In genomic region chr17:2238432-2239169, GRCh38 we compare ENCODE assay signal across 10 cellular contexts.
DNase-seq lines count a peak whose midpoint lies in the region; ATAC-seq lines count a peak whose summit lies in the region.
"Had no signal": no experiment of that assay in that cellular context is flagged by ENCODE, and none has a peak within 500 bp of the region (broad histone marks: within the 10 kb centered on the region; RNA-seq: fewer than 3 reads in every experiment).

No MANE protein-coding gene starts in this region.

- peaks cover 12% of the 10 kb centered on the region for H3K4me1 Mint-ChIP-seq in activated T-helper 17 cell treated with anti-CD3 and anti-CD28 coated beads, Interleukin-2, amount 50 U/mL, for 72 hours
- H3K4me1 Mint-ChIP-seq in T-cell = peaks cover 9 to 18% (median 13%) of the 10 kb centered on the region in 3 donors

- no peak overlapping the region for H3K4me3 Mint-ChIP-seq in activated T-helper 17 cell treated with anti-CD3 and anti-CD28 coated beads, Interleukin-2, amount 50 U/mL, for 72 hours
- no peak overlapping the region for H3K4me3 Mint-ChIP-seq in T-cell
- H3K4me3 Mint-ChIP-seq: dendritic cell treated with granulocyte-macrophage colony-stimulating factor and Interleukin-4, amounts not matched to agents 40 ng/mL and 50 ng/mL, for 4 days had no signal

- H3K9me3 Mint-ChIP-seq in activated T-helper 17 cell treated with anti-CD3 and anti-CD28 coated beads, Interleukin-2, amount 50 U/mL, for 72 hours = no peaks in the 10 kb centered on the region
- H3K9me3 Mint-ChIP-seq in T-cell = no peaks in the 10 kb centered on the region
- H3K9me3 Mint-ChIP-seq: dendritic cell treated with granulocyte-macrophage colony-stimulating factor and Interleukin-4, amounts not matched to agents 40 ng/mL and 50 ng/mL, for 4 days had no signal

- POLR2A ChIA-PET in T-cell (lab: Charles Lee) = no interaction called here

- H3K27ac Mint-ChIP-seq in activated T-helper 17 cell treated with anti-CD3 and anti-CD28 coated beads, Interleukin-2, amount 50 U/mL, for 72 hours = no peak overlapping the region
- H3K27ac Mint-ChIP-seq in T-cell = no peak overlapping the region
- H3K27ac Mint-ChIP-seq: dendritic cell treated with granulocyte-macrophage colony-stimulating factor and Interleukin-4, amounts not matched to agents 40 ng/mL and 50 ng/mL, for 4 days had no signal

- ATAC-seq in GM21447 (IDR thresholded peaks at IDR 0.05; ENCODE audit: unreplicated experiment) (peak; percentile 55), T-cell (replicated peaks in 1 of 4) (no peak)
- ATAC-seq in activated T-helper 17 cell treated with anti-CD3 and anti-CD28 coated beads, Interleukin-2, amount 50 U/mL, for 72 hours (replicated peaks) = peak; percentile 18

- CTCF ChIA-PET in T-cell (lab: Charles Lee) = interaction anchor here in 1 of 2 donors (1.0 kb wide), 1 partner anchor 29 kb away, joined by 3 read pairs; no protein-coding TSS in a partner anchor

- H3K36me3 Mint-ChIP-seq in activated T-helper 17 cell treated with anti-CD3 and anti-CD28 coated beads, Interleukin-2, amount 50 U/mL, for 72 hours (ENCODE audit: low read depth) = peaks cover 85% of the 10 kb centered on the region
- H3K36me3 Mint-ChIP-seq in T-cell = peaks cover 49% of the 10 kb centered on the region

- peak in 10 of 14 donors; percentile 7 to 69 (median 22) for DNase-seq in C1 segment of cervical spinal cord (lab: John Stamatoyannopoulos, UW)
- peak; percentile 48 for DNase-seq in midbrain (lab: John Stamatoyannopoulos, UW)
- DNase-seq in HCEC 1CT = no peak
- no peak for DNase-seq in T-cell
- DNase-seq in SIG-M5 treated with dmso at 0.1 percent for 504 hours (lab: John Stamatoyannopoulos, UW; ENCODE audit: unreplicated experiment) = no peak
- DNase-seq in NK-92 (lab: John Stamatoyannopoulos, UW; ENCODE audit: unreplicated experiment) = no peak
- DNase-seq: NCI-H510A had no signal

- H3K27me3 Mint-ChIP-seq in activated T-helper 17 cell treated with anti-CD3 and anti-CD28 coated beads, Interleukin-2, amount 50 U/mL, for 72 hours = no peaks in the 10 kb centered on the region
- H3K27me3 Mint-ChIP-seq in T-cell = no peaks in the 10 kb centered on the region
- H3K27me3 Mint-ChIP-seq: dendritic cell treated with granulocyte-macrophage colony-stimulating factor and Interleukin-4, amounts not matched to agents 40 ng/mL and 50 ng/mL, for 4 days had no signal

Comparison
In these comparisons a context has a peak if more than half of its experiments do, and no peak if none do; other contexts are left out.
1. DNase-seq: peak in C1 segment of cervical spinal cord (10 of 14) and midbrain (single experiment); none in HCEC 1CT (single experiment), T-cell (0 of 34), SIG-M5 treated with dmso at 0.1 percent for 504 hours (single experiment) and NK-92 (single experiment).
2. ATAC-seq: peak in GM21447 (single experiment) and activated T-helper 17 cell treated with anti-CD3 and anti-CD28 coated beads, Interleukin-2, amount 50 U/mL, for 72 hours (single experiment); none in T-cell (0 of 4).